ENCODE assay signal across 22 cellular contexts in genomic region chr10:126640391-126640790, GRCh38. TPM values are rescaled to one million over a fixed set of nuclear protein-coding genes. Genes with fewer than 3 reads are reported as not detected.
A peak's percentile ranks its signal among the peaks of the same experiment; 100 is the strongest.
DNase-seq lines count a peak whose midpoint lies in the region; ATAC-seq and TF ChIP-seq lines count a peak whose summit lies in the region.
"Had no signal": no experiment of that assay in that cellular context is flagged by ENCODE, and none has a peak within 500 bp of the region (broad histone marks: within the 10 kb centered on the region; RNA-seq: fewer than 3 reads in every experiment).

No MANE protein-coding gene starts in this region.

- H3K4me3 ChIP-seq in cardiac fibroblast (replicated peaks in 1 of 2; ENCODE audit: low read depth in 2 of 2, low read length in 2 of 2) (no peak overlapping the region), left lung (no peak overlapping the region), esophagus muscularis mucosa (no peak overlapping the region)
- H3K4me3 ChIP-seq: prostate gland had no signal

- intact Hi-C loops in left lung (cut with DNase I) = no loop called here
- intact Hi-C loops in esophagus muscularis mucosa (cut with DNase I) = no loop called here

- H3K36me3 ChIP-seq in left lung = no peaks in the 10 kb centered on the region
- no peaks in the 10 kb centered on the region for H3K36me3 ChIP-seq in esophagus muscularis mucosa
- H3K36me3 ChIP-seq: prostate gland had no signal

- ATAC-seq in left lung (peak; percentile 41), HG02885 (IDR thresholded peaks at IDR 0.05; ENCODE audit: poor library complexity, unreplicated experiment) (no peak)
- ATAC-seq: activated naive CD4-positive, alpha-beta T cell treated with anti-CD3 and anti-CD28 coated beads, Interleukin-2, amount 50 U/mL, for 72 hours; activated T-cell treated with anti-CD3 and anti-CD28 coated beads, Interleukin-2, amount 50 U/mL, for 4 hours; natural killer cell treated with Interleukin-12 subunit alpha and Interleukin-12 subunit beta and Interleukin-15 and Interleukin-18, amount 100 ng/mL, for 72 hours had no signal

- DNase-seq in Daoy (ENCODE audit: low read depth) (peak; percentile 32), LHCN-M2 (ENCODE audit: low read depth) (peak; percentile 67), cardiac fibroblast (ENCODE audit: low read depth in 2 of 2) (peak; percentile 36 to 53), left lung (no peak), esophagus muscularis mucosa (ENCODE audit: extremely low spot score) (no peak), inferior parietal cortex (ENCODE audit: extremely low spot score) (no peak), KG1 (lab: John Stamatoyannopoulos, UW) (no peak)
- DNase-seq: activated CD4-positive, alpha-beta memory T cell treated with anti-CD3 and anti-CD28 coated beads for 36 hours; activated T-cell treated with anti-CD3 and anti-CD28 coated beads, Interleukin-2, amount 50 U/mL, for 4 hours; COR-L47; HCEC 1CT; KBM-7; kidney; NCI-H1105; NCI-H526 treated with DMSO at 0.1 percent for 48 hours; stimulated activated CD8-positive, alpha-beta memory T cell treated with anti-CD3 and anti-CD28 coated beads, Interleukin-4, amount 100 ng/mL, for 48 hours had no signal

- no peak for TF ChIP-seq EP300 in esophagus muscularis mucosa (IDR thresholded peaks at IDR 0.05)

- TF ChIP-seq POLR2A in esophagus muscularis mucosa (IDR thresholded peaks at IDR 0.05; ENCODE audit: low read depth) = no peak

- no peaks in the 10 kb centered on the region for H3K27me3 ChIP-seq in left lung
- peaks cover 0 to 4% (median 0%) of the 10 kb centered on the region in 4 donors for H3K27me3 ChIP-seq in esophagus muscularis mucosa

- H3K27ac ChIP-seq in left lung (no peak overlapping the region), esophagus muscularis mucosa (replicated peaks in 1 of 4) (no peak overlapping the region)
- H3K27ac ChIP-seq: HL-60, prostate gland had no signal

- TF ChIP-seq CTCF in cardiac fibroblast (IDR thresholded peaks at IDR 0.05; ENCODE audit: low read depth, low read length) = no peak
- no peak for TF ChIP-seq CTCF in left lung (IDR thresholded peaks at IDR 0.05)
- no peak for TF ChIP-seq CTCF in esophagus muscularis mucosa (IDR thresholded peaks at IDR 0.05)

- H3K4me1 ChIP-seq in left lung (no peaks in the 10 kb centered on the region), esophagus muscularis mucosa (no peaks in the 10 kb centered on the region)
- H3K4me1 ChIP-seq: prostate gland had no signal

- 75% methylated on average over 3 of the region's 3 CpGs for WGBS in esophagus muscularis mucosa

- H3K9me3 ChIP-seq in left lung (no peaks in the 10 kb centered on the region), esophagus muscularis mucosa (no peaks in the 10 kb centered on the region)
- H3K9me3 ChIP-seq: prostate gland had no signal

RNA-seq across cellular contexts. Expression of gene C10orf90, which starts 30.1 kb away (rescaled TPM):
- 1.4 TPM in 1 of 2 replicates, not detected in the other for total RNA-seq in Daoy (2014; rRNA removed; shearing (Covaris generic))
- total RNA-seq in LHCN-M2 (2014; rRNA removed) (1.0 and 2.7 TPM in 2 replicates), left lung (not detected), esophagus muscularis mucosa (under 1 TPM in 1 of 4 donors, not detected in 3; 0.06 TPM)
- polyA plus RNA-seq in LHCN-M2 (2012) = 0.39 TPM
- total RNA-seq: activated CD4-positive, alpha-beta memory T cell treated with anti-CD3 and anti-CD28 coated beads for 36 hours; activated naive CD4-positive, alpha-beta T cell treated with anti-CD3 and anti-CD28 coated beads, Interleukin-2, amount 50 U/mL, for 72 hours; activated T-cell treated with anti-CD3 and anti-CD28 coated beads, Interleukin-2, amount 50 U/mL, for 4 hours; dermis microvascular lymphatic vessel endothelial cell; kidney; natural killer cell treated with Interleukin-12 subunit alpha and Interleukin-12 subunit beta and Interleukin-15 and Interleukin-18, amount 100 ng/mL, for 72 hours had no signal

Comparison
In these comparisons a context has a peak if more than half of its experiments do, and no peak if none do; other contexts are left out.
1. DNase-seq: peak in Daoy (single experiment), LHCN-M2 (single experiment) and cardiac fibroblast (2 of 2); none in left lung (0 of 2), esophagus muscularis mucosa (single experiment), inferior parietal cortex (single experiment) and KG1 (single experiment).